ENCODE assay signal across 8 cellular contexts in genomic region chr2:47016172-47016913, GRCh38.
A peak's percentile ranks its signal among the peaks of the same experiment; 100 is the strongest.
DNase-seq lines count a peak whose midpoint lies in the region; ATAC-seq and TF ChIP-seq lines count a peak whose summit lies in the region.

No MANE protein-coding gene starts in this region.

- TF ChIP-seq CTCF in Calu3 (IDR thresholded peaks at IDR 0.05; ENCODE audit: unreplicated experiment) (no peak), astrocyte of the spinal cord (IDR thresholded peaks at IDR 0.05; ENCODE audit: low read depth, low read length) (peak; percentile 40), kidney epithelial cell (IDR thresholded peaks at IDR 0.05; ENCODE audit: insufficient read depth, low read length, poor library complexity, severe bottlenecking) (peak; percentile 32), type B pancreatic cell (conservative IDR thresholded peaks at IDR 0.05) (no peak)

- peak; percentile 81 for DNase-seq in Calu3
- peak; percentile 21 for DNase-seq in NCI-H1694 (lab: John Stamatoyannopoulos, UW)
- DNase-seq in astrocyte of the spinal cord (ENCODE audit: low read depth, low spot score) = peak; percentile 95
- peak; percentile 93 for DNase-seq in kidney epithelial cell (ENCODE audit: low read depth)
- DNase-seq in type B pancreatic cell (ENCODE audit: extremely low spot score, unreplicated experiment) = no peak
- DNase-seq in posterior cingulate gyrus = no peak

- H3K27me3 Mint-ChIP-seq in Calu3 (ENCODE audit: unreplicated experiment) (no peaks in the 10 kb centered on the region), type B pancreatic cell (no peaks in the 10 kb centered on the region)

- CTCF ChIA-PET in Calu3 (lab: Charles Lee) = interaction anchor here (0.6 to 1.4 kb wide), 8 partner anchors 14 to 307 kb away, joined by 3 to 10 read pairs (median 3); no protein-coding TSS in a partner anchor

- peaks cover 1% of the 10 kb centered on the region for H3K36me3 ChIP-seq in kidney epithelial cell (ENCODE audit: control insufficient read depth, insufficient read depth, low read length)

- H3K27ac Mint-ChIP-seq in Calu3 (ENCODE audit: unreplicated experiment) = peak overlapping the region; percentile 51
- peak overlapping the region; percentile 38 for H3K27ac Mint-ChIP-seq in type B pancreatic cell

- H3K36me3 Mint-ChIP-seq in Calu3 (ENCODE audit: insufficient read depth, unreplicated experiment) = peaks cover 10% of the 10 kb centered on the region
- H3K36me3 Mint-ChIP-seq in type B pancreatic cell = peaks cover 7% of the 10 kb centered on the region

- H3K27me3 ChIP-seq in kidney epithelial cell (ENCODE audit: control insufficient read depth, insufficient read depth, low read length) = no peaks in the 10 kb centered on the region

- BruUV-seq in Calu3 (replicated peaks; lab: Mats Ljungman, UMichigan) = no TSS peak

- intact Hi-C loops in Calu3 (cut with micrococcal nuclease; ENCODE audit: unreplicated experiment) (loop anchor here (1.0 to 5.0 kb wide), 2 partner anchors 61 to 156 kb away; no protein-coding TSS in a partner anchor), posterior cingulate gyrus (cut with DNase I) (loop anchor here (10.0 kb wide), 1 partner anchor 48 kb away; no protein-coding TSS in a partner anchor)

- no peaks in the 10 kb centered on the region for H3K9me3 Mint-ChIP-seq in Calu3 (ENCODE audit: low read depth, unreplicated experiment)
- no peaks in the 10 kb centered on the region for H3K9me3 Mint-ChIP-seq in type B pancreatic cell

- peaks cover 27% of the 10 kb centered on the region for H3K4me1 Mint-ChIP-seq in Calu3 (ENCODE audit: low read depth, unreplicated experiment)
- peaks cover 34% of the 10 kb centered on the region for H3K4me1 Mint-ChIP-seq in type B pancreatic cell (ENCODE audit: unreplicated experiment)

- H3K4me3 Mint-ChIP-seq in Calu3 (ENCODE audit: low read depth, unreplicated experiment) (peak overlapping the region; percentile 11), type B pancreatic cell (no peak overlapping the region)

- in situ Hi-C loops in astrocyte of the spinal cord (cut with HindIII; ENCODE audit: low sequenced_read_pairs) = no loop called here

- H3K4me3 ChIP-seq in astrocyte of the spinal cord (ENCODE audit: low read depth, low read length) (no peak overlapping the region), kidney epithelial cell (ENCODE audit: low read depth, low read length) (no peak overlapping the region)

- no peak for ATAC-seq in GM18498 (IDR thresholded peaks at IDR 0.05; ENCODE audit: unreplicated experiment)
- ATAC-seq in GM19467 (IDR thresholded peaks at IDR 0.05; ENCODE audit: unreplicated experiment) = no peak

Comparison
In these comparisons a context has a peak if more than half of its experiments do, and no peak if none do; other contexts are left out.
1. DNase-seq: peak in Calu3 (single experiment), NCI-H1694 (single experiment), astrocyte of the spinal cord (single experiment) and kidney epithelial cell (single experiment); none in type B pancreatic cell (single experiment) and posterior cingulate gyrus (0 of 10).
2. CTCF ChIP-seq: peak in astrocyte of the spinal cord (single experiment) and kidney epithelial cell (single experiment); none in Calu3 (single experiment) and type B pancreatic cell (single experiment).